ENCODE assay signal across 9 cellular contexts in genomic region chr16:75254359-75254837, GRCh38. TPM values are rescaled to one million over a fixed set of nuclear protein-coding genes. Genes with fewer than 3 reads are reported as not detected.
DNase-seq lines count a peak whose midpoint lies in the region; ATAC-seq, FAIRE-seq and TF ChIP-seq lines count a peak whose summit lies in the region.
"Had no signal": no experiment of that assay in that cellular context is flagged by ENCODE, and none has a peak within 500 bp of the region (broad histone marks: within the 10 kb centered on the region; RNA-seq: fewer than 3 reads in every experiment).

No MANE protein-coding gene starts in this region.

- FAIRE-seq in TTC549 (lab: Jason Lieb, UNC) = peak; percentile 96

- H3K9me3 ChIP-seq in heart left ventricle = no peaks in the 10 kb centered on the region

- intact Hi-C loops in heart left ventricle (cut with DNase I) = loop anchor here in 2 of 10 donors (10.0 kb wide), 1 partner anchor 50 kb away; no protein-coding TSS in a partner anchor
- intact Hi-C loops in activated T-helper 2 cell treated with anti-CD3 and anti-CD28 coated beads, Interferon-gamma antibody, Interleukin-2, Interleukin-4, amounts not matched to agents 10 μg/mL and 5 μg/mL and 100 μg/mL, durations not matched to agents 14 hours and 24 hours and 36 hours (cut with micrococcal nuclease) = no loop called here

- H3K36me3 ChIP-seq in heart left ventricle (no peaks in the 10 kb centered on the region), rectal smooth muscle tissue (ENCODE audit: control insufficient read depth, insufficient read depth, low read length) (no peaks in the 10 kb centered on the region)

- H3K27me3 Mint-ChIP-seq in activated T-helper 2 cell treated with anti-CD3 and anti-CD28 coated beads, Interferon-gamma antibody, Interleukin-2, Interleukin-4, amounts not matched to agents 10 μg/mL and 5 μg/mL and 100 μg/mL, durations not matched to agents 14 hours and 24 hours and 36 hours (ENCODE audit: low read depth) = peaks cover 43% of the 10 kb centered on the region

- DNase-seq in G401 (ENCODE audit: low spot score) (peak; percentile 78), heart left ventricle (peak in 3 of 5 donors; percentile 22 to 39 (median 33)), cortex of kidney (lab: John Stamatoyannopoulos, UW) (no peak), NCI-H1694 treated with DMSO at 0.1 percent for 48 hours (lab: John Stamatoyannopoulos, UW) (no peak)
- no peak for DNase-seq in activated T-helper 2 cell treated with anti-CD3 and anti-CD28 coated beads, Interferon-gamma antibody, Interleukin-2, Interleukin-4, amounts not matched to agents 10 μg/mL and 5 μg/mL and 100 μg/mL, durations not matched to agents 14 hours and 24 hours and 36 hours (ENCODE audit: low spot score)
- DNase-seq: NCI-H510A treated with DMSO at 0.1 percent for 48 hours had no signal

- no peaks in the 10 kb centered on the region for H3K36me3 Mint-ChIP-seq in activated T-helper 2 cell treated with anti-CD3 and anti-CD28 coated beads, Interferon-gamma antibody, Interleukin-2, Interleukin-4, amounts not matched to agents 10 μg/mL and 5 μg/mL and 100 μg/mL, durations not matched to agents 14 hours and 24 hours and 36 hours (ENCODE audit: low read depth)

- no peak for ATAC-seq in heart left ventricle
- ATAC-seq in HG03139 (IDR thresholded peaks at IDR 0.05; ENCODE audit: unreplicated experiment) = no peak

- peak overlapping the region in 1 of 12 donors; percentile 30 for H3K4me3 ChIP-seq in heart left ventricle
- H3K4me3 ChIP-seq in rectal smooth muscle tissue (ENCODE audit: low read length) = no peak overlapping the region

- 31 to 48% (median 40%) methylated on average over 4 to 5 of the region's 5 CpGs for WGBS in heart left ventricle, 4 donors

- no peak overlapping the region for H3K9ac ChIP-seq in rectal smooth muscle tissue (ENCODE audit: low read length)

- peak overlapping the region in 11 of 12 donors; percentile 7 to 98 (median 86) for H3K27ac ChIP-seq in heart left ventricle
- peak overlapping the region; percentile 33 for H3K27ac ChIP-seq in rectal smooth muscle tissue (ENCODE audit: low read depth, low read length)

- H3K27ac Mint-ChIP-seq in activated T-helper 2 cell treated with anti-CD3 and anti-CD28 coated beads, Interferon-gamma antibody, Interleukin-2, Interleukin-4, amounts not matched to agents 10 μg/mL and 5 μg/mL and 100 μg/mL, durations not matched to agents 14 hours and 24 hours and 36 hours = no peak overlapping the region

- H3K4me1 ChIP-seq in heart left ventricle (peaks cover 34 to 94% (median 88%) of the 10 kb centered on the region in 12 donors), rectal smooth muscle tissue (ENCODE audit: control insufficient read depth, insufficient read depth, low read length) (peaks cover 62% of the 10 kb centered on the region)

- H3K27me3 ChIP-seq in heart left ventricle (peaks cover 0 to 49% (median 0%) of the 10 kb centered on the region in 9 donors), rectal smooth muscle tissue (ENCODE audit: control insufficient read depth, insufficient read depth, low read length) (no peaks in the 10 kb centered on the region)

- TF ChIP-seq POLR2A in heart left ventricle (IDR thresholded peaks at IDR 0.05) = no peak

- no peaks in the 10 kb centered on the region for H3K9me3 Mint-ChIP-seq in activated T-helper 2 cell treated with anti-CD3 and anti-CD28 coated beads, Interferon-gamma antibody, Interleukin-2, Interleukin-4, amounts not matched to agents 10 μg/mL and 5 μg/mL and 100 μg/mL, durations not matched to agents 14 hours and 24 hours and 36 hours

- H3K4me1 Mint-ChIP-seq in activated T-helper 2 cell treated with anti-CD3 and anti-CD28 coated beads, Interferon-gamma antibody, Interleukin-2, Interleukin-4, amounts not matched to agents 10 μg/mL and 5 μg/mL and 100 μg/mL, durations not matched to agents 14 hours and 24 hours and 36 hours (ENCODE audit: low read depth) = no peaks in the 10 kb centered on the region

- H3K4me3 Mint-ChIP-seq in activated T-helper 2 cell treated with anti-CD3 and anti-CD28 coated beads, Interferon-gamma antibody, Interleukin-2, Interleukin-4, amounts not matched to agents 10 μg/mL and 5 μg/mL and 100 μg/mL, durations not matched to agents 14 hours and 24 hours and 36 hours (ENCODE audit: low read depth) = no peak overlapping the region

- no peak for TF ChIP-seq CTCF in heart left ventricle (IDR thresholded peaks at IDR 0.05)

- in situ Hi-C loops in G401 (cut with HindIII; ENCODE audit: low sequenced_read_pairs) = no loop called here

RNA-seq across cellular contexts. Expression of gene BCAR1, which starts 3.0 kb away (rescaled TPM):
- total RNA-seq in G401 (2014; rRNA removed; shearing (Covaris generic)) = 122 and 124 TPM in 2 replicates
- total RNA-seq in heart left ventricle = 100 to 1,000 TPM in 1 of 9 donors, 10 to 100 TPM in 8; 51.4 to 129 (median 72.0) TPM
- polyA plus RNA-seq in heart left ventricle = 10 to 100 TPM; 54.2 to 89.2 TPM
- 0.44 and 0.59 TPM in 2 replicates for total RNA-seq in activated T-helper 2 cell treated with anti-CD3 and anti-CD28 coated beads, Interferon-gamma antibody, Interleukin-2, Interleukin-4, amounts not matched to agents 10 μg/mL and 5 μg/mL and 100 μg/mL, durations not matched to agents 14 hours and 24 hours and 36 hours

RNA-seq across cellular contexts. Expression of gene CTRB1, which starts 35.6 kb away (rescaled TPM):
- total RNA-seq in G401 (2014; rRNA removed; shearing (Covaris generic)) = not detected in 2 replicates
- total RNA-seq in heart left ventricle = 1 to 10 TPM in 5 of 9 donors, not detected in 4; 2.0 to 3.7 (median 3.0) TPM
- under 1 TPM in 1 of 2 donors, not detected in 1; 0.64 TPM for polyA plus RNA-seq in heart left ventricle
- total RNA-seq in activated T-helper 2 cell treated with anti-CD3 and anti-CD28 coated beads, Interferon-gamma antibody, Interleukin-2, Interleukin-4, amounts not matched to agents 10 μg/mL and 5 μg/mL and 100 μg/mL, durations not matched to agents 14 hours and 24 hours and 36 hours = not detected in 2 replicates

RNA-seq across cellular contexts. Expression of gene CTRB2, which starts 47.4 kb away (rescaled TPM):
- total RNA-seq in G401 (2014; rRNA removed; shearing (Covaris generic)) = not detected in 2 replicates
- total RNA-seq in heart left ventricle = 1 to 10 TPM in 4 of 9 donors, under 1 TPM in 1, not detected in 4; 0.98 to 3.7 (median 2.8) TPM
- under 1 TPM in 1 of 2 donors, not detected in 1; 0.51 TPM for polyA plus RNA-seq in heart left ventricle
- not detected in 2 replicates for total RNA-seq in activated T-helper 2 cell treated with anti-CD3 and anti-CD28 coated beads, Interferon-gamma antibody, Interleukin-2, Interleukin-4, amounts not matched to agents 10 μg/mL and 5 μg/mL and 100 μg/mL, durations not matched to agents 14 hours and 24 hours and 36 hours

Comparison
In these comparisons a context has a peak if more than half of its experiments do, and no peak if none do; other contexts are left out.
1. DNase-seq: peak in G401 (single experiment) and heart left ventricle (3 of 5); none in cortex of kidney (single experiment), NCI-H1694 treated with DMSO at 0.1 percent for 48 hours (single experiment) and activated T-helper 2 cell treated with anti-CD3 and anti-CD28 coated beads, Interferon-gamma antibody, Interleukin-2, Interleukin-4, amounts not matched to agents 10 μg/mL and 5 μg/mL and 100 μg/mL, durations not matched to agents 14 hours and 24 hours and 36 hours (single experiment).
2. RNA of gene BCAR1, which starts 3.0 kb away (total RNA-seq): 122 to 124 TPM in G401 and 51.4 to 129 TPM in heart left ventricle; 0.44 to 0.59 TPM in activated T-helper 2 cell treated with anti-CD3 and anti-CD28 coated beads, Interferon-gamma antibody, Interleukin-2, Interleukin-4, amounts not matched to agents 10 μg/mL and 5 μg/mL and 100 μg/mL, durations not matched to agents 14 hours and 24 hours and 36 hours; every median in the first group is over 10 times any median in the second.